Comparison of ENCODE assay signal across 8 cellular contexts in genomic region chr2:187553908-187554703, GRCh38. TPM values are rescaled to one million over a fixed set of nuclear protein-coding genes. Genes with fewer than 3 reads are reported as not detected.
DNase-seq lines count a peak whose midpoint lies in the region; ATAC-seq and TF ChIP-seq lines count a peak whose summit lies in the region.

TSS of gene TFPI (minus strand) at chr2:187554435. CDS start at chr2:187503768, 50,667 bp downstream.

- peak within 1 kb of the TSS in 9 of 59 donors; percentile 2 to 44 (median 28) for H3K27ac ChIP-seq in dorsolateral prefrontal cortex

- no peak for ATAC-seq in HG03045 (IDR thresholded peaks at IDR 0.05; ENCODE audit: unreplicated experiment)

- DNase-seq in Caki2 (ENCODE audit: low read depth) (peak; percentile 52), NCI-H526 (lab: John Stamatoyannopoulos, UW) (peak; percentile 54 to 71), dorsolateral prefrontal cortex (no peak), medulla oblongata (ENCODE audit: extremely low spot score) (peak; percentile 18), ureter (ENCODE audit: low spot score) (no peak), NCI-H82 treated with DMSO at 0.1 percent for 48 hours (lab: John Stamatoyannopoulos, UW; ENCODE audit: unreplicated experiment) (no peak)
- no peak for DNase-seq in activated CD4-positive, alpha-beta T cell treated with anti-CD3 and anti-CD28 coated beads, Interleukin-2, amount 50 U/mL, for 48 hours

- intact Hi-C loops in dorsolateral prefrontal cortex (cut with DNase I) = no loop called here

- no peak for TF ChIP-seq CTCF in dorsolateral prefrontal cortex (IDR thresholded peaks at IDR 0.05 in 54 of 56, conservative IDR thresholded peaks at IDR 0.05 in 2 of 56; ENCODE audit: low read depth in 1 of 56, partially characterized antibody in 56 of 56)

- H3K27me3 ChIP-seq in dorsolateral prefrontal cortex = no peaks in the 10 kb centered on the region

- in situ Hi-C loops in Caki2 (cut with HindIII; ENCODE audit: low pct_unique_long_range_greater_than_20kb, low sequenced_read_pairs) = no loop called here

- H3K4me3 ChIP-seq in dorsolateral prefrontal cortex = peak within 1 kb of the TSS in 51 of 59 donors; percentile 5 to 60 (median 40)

RNA-seq across cellular contexts. Expression of gene TFPI, which starts in this region (rescaled TPM):
- total RNA-seq in Caki2 (2014; rRNA removed; shearing (Covaris generic); ENCODE audit: low replicate concordance) = 25.4 and 32.6 TPM in 2 replicates
- 10 to 100 TPM in 6 of 120 experiments, 1 to 10 TPM in 114; 1.0 to 18.1 (median 4.2) TPM for total RNA-seq in dorsolateral prefrontal cortex
- 54.7 TPM for total RNA-seq in ureter

Comparison
In these comparisons a context has a peak if more than half of its experiments do, and no peak if none do; other contexts are left out.
1. DNase-seq: peak in Caki2 (single experiment), NCI-H526 (2 of 2) and medulla oblongata (single experiment); none in dorsolateral prefrontal cortex (0 of 10), ureter (single experiment), NCI-H82 treated with DMSO at 0.1 percent for 48 hours (single experiment) and activated CD4-positive, alpha-beta T cell treated with anti-CD3 and anti-CD28 coated beads, Interleukin-2, amount 50 U/mL, for 48 hours (0 of 2).